Comparison of ENCODE assay signal across 1 cellular context in genomic region chr3:170417090-170417489, GRCh38.
TF ChIP-seq lines count a peak whose summit lies in the region.

No MANE protein-coding gene starts in this region.

TF ChIP-seq in IMR-90, 13 proteins besides CTCF, POLR2A, EP300 and RAD21 (continued from another document):
- TF ChIP-seq USF2 (IDR thresholded peaks at IDR 0.05; ENCODE audit: low read depth, low read length) (no peak), ELK1 (IDR thresholded peaks at IDR 0.05; ENCODE audit: borderline replicate concordance, low read depth, low read length) (no peak), FOS (IDR thresholded peaks at IDR 0.05; ENCODE audit: low read depth, low read length) (no peak), NFE2L2 (IDR thresholded peaks at IDR 0.05; ENCODE audit: low read depth, low read length) (no peak), MAFK (IDR thresholded peaks at IDR 0.05; ENCODE audit: low read depth, low read length) (no peak), MAZ (IDR thresholded peaks at IDR 0.05; ENCODE audit: borderline replicate concordance, low read depth, low read length) (no peak), SMC3 (IDR thresholded peaks at IDR 0.05; ENCODE audit: low read depth, low read length) (no peak)
TF ChIP-seq in IMR-90: peak in this region for 0.
